ENCODE assay signal across 8 cellular contexts in genomic region chr17:39618252-39618913, GRCh38. TPM values are rescaled to one million over a fixed set of nuclear protein-coding genes. Genes with fewer than 3 reads are reported as not detected.
DNase-seq lines count a peak whose midpoint lies in the region; ATAC-seq, FAIRE-seq and TF ChIP-seq lines count a peak whose summit lies in the region.

No MANE protein-coding gene starts in this region.

- H3K79me1 ChIP-seq in mesenchymal stem cell (replicated peaks; ENCODE audit: low read length, poor library complexity, severe bottlenecking): no peaks in the 10 kb centered on the region

- in situ Hi-C loops in KBM-7 (cut with MboI; ENCODE audit: low pct_unique_long_range_greater_than_20kb, low sequenced_read_pairs): no loop called here

- peaks cover 62% of the 10 kb centered on the region for H3K36me3 Mint-ChIP-seq in Calu3 (ENCODE audit: insufficient read depth, unreplicated experiment)

- intact Hi-C loops in Calu3 (cut with micrococcal nuclease; ENCODE audit: unreplicated experiment): loop anchor here (1.0 to 5.0 kb wide), 6 partner anchors 54 to 479 kb away; partner anchors contain the start of gene PSMD3
- intact Hi-C loops in body of pancreas (cut with DNase I): no loop called here

- peaks cover 87% of the 10 kb centered on the region for H3K27me3 Mint-ChIP-seq in Calu3 (ENCODE audit: unreplicated experiment)

- H3K9me3 Mint-ChIP-seq in Calu3 (ENCODE audit: low read depth, unreplicated experiment): no peaks in the 10 kb centered on the region

- no peaks in the 10 kb centered on the region for H3K9me3 ChIP-seq in body of pancreas
- no peaks in the 10 kb centered on the region for H3K9me3 ChIP-seq in mesenchymal stem cell (ENCODE audit: control insufficient read depth, low read length)

- CTCF ChIA-PET in Calu3 (lab: Charles Lee): interaction anchor here (0.5 to 161.2 kb wide), 53 partner anchors 2 to 1199 kb away, joined by 3 to 42089 read pairs (median 4); partner anchors contain the start of genes CSF3, ERBB2, GRB7 and GSDMA

- H2BK12ac ChIP-seq in mesenchymal stem cell (ENCODE audit: low read length in 2 of 2): peak overlapping the region; percentile 7 to 34

- H3K4ac ChIP-seq in mesenchymal stem cell (ENCODE audit: low read depth in 1 of 2, low read length in 2 of 2): peak overlapping the region in 1 of 2 experiments; percentile 52

- H3K27ac ChIP-seq in body of pancreas (peak overlapping the region; percentile 26 to 75 (median 70)), mesenchymal stem cell (ENCODE audit: low read length, poor library complexity, severe bottlenecking) (no peak overlapping the region)

- TF ChIP-seq POLR2A in body of pancreas (IDR thresholded peaks at IDR 0.05) (no peak), GM12892 (IDR thresholded peaks at IDR 0.05; ENCODE audit: low read depth, low read length) (no peak)

- WGBS in body of pancreas, 2 donors: 1 to 4% methylated on average over 31 to 32 of the region's 33 CpGs
- 2% methylated on average over 31 of the region's 33 CpGs for WGBS in mesenchymal stem cell

- BruUV-seq in Calu3 (replicated peaks; lab: Mats Ljungman, UMichigan): TSS peak; percentile 74

- no peak overlapping the region for H3K23ac ChIP-seq in mesenchymal stem cell (ENCODE audit: low read length in 2 of 2)

- H3K4me3 ChIP-seq in body of pancreas (peak overlapping the region in 1 of 2 donors; percentile 51), mesenchymal stem cell (ENCODE audit: insufficient read depth in 1 of 2, low read depth in 1 of 2, low read length in 2 of 2) (peak overlapping the region; percentile 62 to 81)

- H3K4me3 Mint-ChIP-seq in Calu3 (ENCODE audit: low read depth, unreplicated experiment): peak overlapping the region; percentile 76

- no peaks in the 10 kb centered on the region for H3K27me3 ChIP-seq in body of pancreas
- H3K27me3 ChIP-seq in mesenchymal stem cell (ENCODE audit: control insufficient read depth in 1 of 2, insufficient read depth in 1 of 2, low read length in 2 of 2): peaks cover 51 to 66% of the 10 kb centered on the region in 2 experiments

- DNase-seq in Calu3 (peak; percentile 99), KBM-7 (peak; percentile 36), body of pancreas (peak in 1 of 4 donors; percentile 41), mesenchymal stem cell (peak; percentile 26), GM19240 (ENCODE audit: insufficient read length, low spot score) (no peak), GM12892 (ENCODE audit: insufficient read length) (no peak)
- no peak for DNase-seq in stimulated activated CD4-positive, alpha-beta T cell treated with anti-CD3 and anti-CD28 coated beads, Interleukin-2, amount 100 ng/mL, for 24 hours

- H2AK5ac ChIP-seq in mesenchymal stem cell (ENCODE audit: low read length, severe bottlenecking): peak overlapping the region; percentile 34

- H3K4me1 Mint-ChIP-seq in Calu3 (ENCODE audit: low read depth, unreplicated experiment): peaks cover 50% of the 10 kb centered on the region

- peak overlapping the region; percentile 75 for H3K9ac ChIP-seq in mesenchymal stem cell (ENCODE audit: low read length)

- H3K18ac ChIP-seq in mesenchymal stem cell (ENCODE audit: low read depth in 1 of 2, low read length in 2 of 2): peak overlapping the region in 1 of 2 experiments; percentile 68

- peak overlapping the region; percentile 29 for H4K8ac ChIP-seq in mesenchymal stem cell (ENCODE audit: low read length)

- H3K14ac ChIP-seq in mesenchymal stem cell (ENCODE audit: low read length in 2 of 2): no peak overlapping the region

- H2BK120ac ChIP-seq in mesenchymal stem cell (ENCODE audit: low read depth, low read length): peak overlapping the region; percentile 78

- H3K36me3 ChIP-seq in body of pancreas (replicated peaks in 1 of 2; ENCODE audit: insufficient read depth in 1 of 2, low read depth in 2 of 2): no peaks in the 10 kb centered on the region
- H3K36me3 ChIP-seq in mesenchymal stem cell (ENCODE audit: control insufficient read depth in 1 of 2, insufficient read depth in 2 of 2, low read depth in 1 of 2, low read length in 2 of 2): no peaks in the 10 kb centered on the region

- peak overlapping the region; percentile 75 for H3K27ac Mint-ChIP-seq in Calu3 (ENCODE audit: unreplicated experiment)

- H4K91ac ChIP-seq in mesenchymal stem cell (ENCODE audit: low read length): no peak overlapping the region

- H2AFZ ChIP-seq in mesenchymal stem cell (ENCODE audit: low read depth, low read length): no peak overlapping the region

- no peak overlapping the region for H2BK5ac ChIP-seq in mesenchymal stem cell (ENCODE audit: low read depth, low read length, poor library complexity, severe bottlenecking)

- H3K4me1 ChIP-seq in body of pancreas (peaks cover 33% of the 10 kb centered on the region), mesenchymal stem cell (ENCODE audit: control insufficient read depth, insufficient read depth, low read depth, low read length) (peaks cover 15% of the 10 kb centered on the region)

- H2BK15ac ChIP-seq in mesenchymal stem cell (ENCODE audit: low read depth, poor library complexity, severe bottlenecking): peak overlapping the region; percentile 71

- TF ChIP-seq CTCF in Calu3 (IDR thresholded peaks at IDR 0.05; ENCODE audit: unreplicated experiment): no peak
- TF ChIP-seq CTCF in body of pancreas (IDR thresholded peaks at IDR 0.05): no peak

- H3K4me2 ChIP-seq in mesenchymal stem cell (ENCODE audit: low read length, poor library complexity, severe bottlenecking): peak overlapping the region; percentile 92

- FAIRE-seq in GM12892 (lab: Jason Lieb, UNC): no peak

- ATAC-seq in body of pancreas: peak; percentile 23
- no peak for ATAC-seq in HG03342 (IDR thresholded peaks at IDR 0.05; ENCODE audit: unreplicated experiment)

RNA-seq across cellular contexts. Expression of gene PPP1R1B, which starts 8.4 kb away (rescaled TPM):
- total RNA-seq in Calu3 (2022) (8.3 and 11.1 TPM in 2 replicates), body of pancreas (10 to 100 TPM; 38.4 to 75.8 TPM)
- polyA plus RNA-seq in mesenchymal stem cell (2013, experiment 1 of 2): not detected
- polyA plus RNA-seq in mesenchymal stem cell (2013, experiment 2 of 2): not detected
- not detected for polyA plus RNA-seq in GM12892 (2012; ENCODE audit: missing spikeins)

RNA-seq across cellular contexts. Expression of gene NEUROD2, which starts 10.7 kb away (rescaled TPM):
- not detected in 2 replicates for total RNA-seq in Calu3 (2022)
- not detected for total RNA-seq in body of pancreas
- not detected for polyA plus RNA-seq in mesenchymal stem cell (2013, experiment 1 of 2)
- not detected for polyA plus RNA-seq in mesenchymal stem cell (2013, experiment 2 of 2)
- 0.04 TPM for polyA plus RNA-seq in GM12892 (2012; ENCODE audit: missing spikeins)

RNA-seq across cellular contexts. Expression of gene STARD3, which starts 18.6 kb away (rescaled TPM):
- total RNA-seq in Calu3 (2022) (2,579 and 2,697 TPM in 2 replicates), body of pancreas (10 to 100 TPM; 30.1 to 63.9 TPM)
- polyA plus RNA-seq in mesenchymal stem cell (2013, experiment 1 of 2): 64.0 TPM
- polyA plus RNA-seq in mesenchymal stem cell (2013, experiment 2 of 2): 60.0 TPM
- 14.4 TPM for polyA plus RNA-seq in GM12892 (2012; ENCODE audit: missing spikeins)

RNA-seq across cellular contexts. Expression of gene TCAP, which starts 46.8 kb away (rescaled TPM):
- 51.5 and 61.1 TPM in 2 replicates for total RNA-seq in Calu3 (2022)
- under 1 TPM in 1 of 2 donors, not detected in 1; 0.26 TPM for total RNA-seq in body of pancreas
- polyA plus RNA-seq in mesenchymal stem cell (2013, experiment 1 of 2): 0.12 TPM
- polyA plus RNA-seq in mesenchymal stem cell (2013, experiment 2 of 2): 0.05 TPM
- 0.19 TPM for polyA plus RNA-seq in GM12892 (2012; ENCODE audit: missing spikeins)

RNA-seq across cellular contexts. Expression of gene PNMT, which starts 49.9 kb away (rescaled TPM):
- 1.3 and 3.2 TPM in 2 replicates for total RNA-seq in Calu3 (2022)
- 1 to 10 TPM; 1.3 to 2.6 TPM for total RNA-seq in body of pancreas
- polyA plus RNA-seq in mesenchymal stem cell (2013, experiment 1 of 2): 0.17 TPM
- polyA plus RNA-seq in mesenchymal stem cell (2013, experiment 2 of 2): 0.21 TPM
- not detected for polyA plus RNA-seq in GM12892 (2012; ENCODE audit: missing spikeins)

Comparison
In these comparisons a context has a peak if more than half of its experiments do, and no peak if none do; other contexts are left out.
1. DNase-seq: peak in Calu3 (single experiment), KBM-7 (single experiment) and mesenchymal stem cell (single experiment); none in GM19240 (single experiment), GM12892 (single experiment) and stimulated activated CD4-positive, alpha-beta T cell treated with anti-CD3 and anti-CD28 coated beads, Interleukin-2, amount 100 ng/mL, for 24 hours (0 of 2).
2. RNA of gene STARD3, which starts 18.6 kb away (total RNA-seq): 2,579 to 2,697 TPM in Calu3; 30.1 to 63.9 TPM in body of pancreas; every median in the first group is over 10 times any median in the second.